12 cellular contexts compared by ENCODE assay signal in genomic region chr11:59284773-59285129, GRCh38.
DNase-seq lines count a peak whose midpoint lies in the region; ATAC-seq and TF ChIP-seq lines count a peak whose summit lies in the region.
"Had no signal": no experiment of that assay in that cellular context is flagged by ENCODE, and none has a peak within 500 bp of the region (broad histone marks: within the 10 kb centered on the region; RNA-seq: fewer than 3 reads in every experiment).

No MANE protein-coding gene starts in this region.

- peaks cover 18% of the 10 kb centered on the region for H3K4me1 Mint-ChIP-seq in CD4-positive, alpha-beta T cell (ENCODE audit: low read depth)
- peaks cover 29% of the 10 kb centered on the region for H3K4me1 Mint-ChIP-seq in memory B cell

- POLR2A ChIA-PET in CD4-positive, alpha-beta T cell (lab: Charles Lee) = no interaction called here

- 31 to 63% methylated on average over 2 to 5 of the region's 5 CpGs for WGBS in gastroesophageal sphincter (ENCODE audit: low coverage in 1 of 2), 2 donors

- peak overlapping the region; percentile 6 for H3K27ac Mint-ChIP-seq in CD4-positive, alpha-beta T cell
- peak overlapping the region; percentile 90 for H3K27ac Mint-ChIP-seq in memory B cell
- H3K27ac Mint-ChIP-seq: stimulated activated naive CD8-positive, alpha-beta T cell treated with anti-CD3 and anti-CD28 coated beads, Interleukin-15, Interleukin-2, amounts not matched to agents 100 ng/mL and 50 ng/mL, for 24 hours; T-helper 1 cell treated with Interleukin-12 subunit alpha and Interleukin-12 subunit beta and Interleukin-4 antibody, amounts not matched to agents 30 μg/mL and 1 μg/mL, for 36 hours had no signal

- H2AFZ ChIP-seq in Karpas-422 (ENCODE audit: low read length) = peak overlapping the region; percentile 83

- ATAC-seq in CD4-positive, alpha-beta T cell (ENCODE audit: poor library complexity) = peak; percentile 28
- ATAC-seq in GM21515 (IDR thresholded peaks at IDR 0.05; ENCODE audit: unreplicated experiment) (peak; percentile 12), memory B cell (ENCODE audit: low read depth) (no peak), HG03097 (IDR thresholded peaks at IDR 0.05; ENCODE audit: low FRiP score, unreplicated experiment) (no peak), gastroesophageal sphincter (no peak), HG03039 (IDR thresholded peaks at IDR 0.05; ENCODE audit: unreplicated experiment) (no peak)

- H3K36me3 ChIP-seq in Karpas-422 (ENCODE audit: insufficient read depth, low read length) = no peaks in the 10 kb centered on the region
- no peaks in the 10 kb centered on the region for H3K36me3 ChIP-seq in gastroesophageal sphincter
- H3K36me3 ChIP-seq: esophagus muscularis mucosa had no signal

- CTCF ChIA-PET in CD4-positive, alpha-beta T cell (lab: Charles Lee) = no interaction called here

- no peak for TF ChIP-seq CTCF in CD4-positive, alpha-beta T cell (IDR thresholded peaks at IDR 0.05)
- TF ChIP-seq CTCF in gastroesophageal sphincter (IDR thresholded peaks at IDR 0.05) = no peak

- H3K9me2 ChIP-seq in Karpas-422 (replicated peaks; ENCODE audit: insufficient read depth, low read length) = no peaks in the 10 kb centered on the region

- H3K4me1 ChIP-seq in Karpas-422 (ENCODE audit: low read length) (peaks cover 51% of the 10 kb centered on the region), gastroesophageal sphincter (no peaks in the 10 kb centered on the region)

- no peaks in the 10 kb centered on the region for H3K9me3 ChIP-seq in CD4-positive, alpha-beta T cell (ENCODE audit: control insufficient read depth, low read length)
- H3K9me3 ChIP-seq in Karpas-422 (ENCODE audit: low read length) = no peaks in the 10 kb centered on the region
- no peaks in the 10 kb centered on the region for H3K9me3 ChIP-seq in gastroesophageal sphincter
- H3K9me3 ChIP-seq: esophagus muscularis mucosa had no signal

- intact Hi-C loops in CD4-positive, alpha-beta T cell (cut with DNase I, micrococcal nuclease) = loop anchor here (1.0 to 10.0 kb wide), 4 partner anchors 21 to 230 kb away; no protein-coding TSS in a partner anchor

- no peaks in the 10 kb centered on the region for H3K79me2 ChIP-seq in Karpas-422 (ENCODE audit: low read length)

- H3K4me3 Mint-ChIP-seq in CD4-positive, alpha-beta T cell = no peak overlapping the region
- H3K4me3 Mint-ChIP-seq in memory B cell = peak overlapping the region; percentile 69

- no peak overlapping the region for H3K27ac ChIP-seq in CD4-positive, alpha-beta T cell (ENCODE audit: low read depth, low read length)
- peak overlapping the region; percentile 94 for H3K27ac ChIP-seq in Karpas-422 (ENCODE audit: low read length)
- H3K27ac ChIP-seq in gastroesophageal sphincter = no peak overlapping the region
- H3K27ac ChIP-seq: esophagus muscularis mucosa had no signal

- no peaks in the 10 kb centered on the region for H4K20me1 ChIP-seq in Karpas-422 (ENCODE audit: insufficient read depth, low read depth, low read length)

- peaks cover 5% of the 10 kb centered on the region for H3K27me3 Mint-ChIP-seq in CD4-positive, alpha-beta T cell
- H3K27me3 Mint-ChIP-seq in memory B cell = no peaks in the 10 kb centered on the region

- no peaks in the 10 kb centered on the region for H3K9me3 Mint-ChIP-seq in CD4-positive, alpha-beta T cell
- peaks cover 2% of the 10 kb centered on the region for H3K9me3 Mint-ChIP-seq in memory B cell
- H3K9me3 Mint-ChIP-seq: stimulated activated naive CD8-positive, alpha-beta T cell treated with anti-CD3 and anti-CD28 coated beads, Interleukin-15, Interleukin-2, amounts not matched to agents 100 ng/mL and 50 ng/mL, for 24 hours; T-helper 1 cell treated with Interleukin-12 subunit alpha and Interleukin-12 subunit beta and Interleukin-4 antibody, amounts not matched to agents 30 μg/mL and 1 μg/mL, for 36 hours had no signal

- no peaks in the 10 kb centered on the region for H3K36me3 Mint-ChIP-seq in CD4-positive, alpha-beta T cell (ENCODE audit: low read depth)
- no peaks in the 10 kb centered on the region for H3K36me3 Mint-ChIP-seq in memory B cell

- H3K27me3 ChIP-seq in CD4-positive, alpha-beta T cell (ENCODE audit: control insufficient read depth, insufficient read depth, low read length) = no peaks in the 10 kb centered on the region
- no peaks in the 10 kb centered on the region for H3K27me3 ChIP-seq in Karpas-422 (ENCODE audit: low read length)
- peaks cover 10% of the 10 kb centered on the region for H3K27me3 ChIP-seq in gastroesophageal sphincter

- peak overlapping the region; percentile 69 for H3K9ac ChIP-seq in Karpas-422 (ENCODE audit: low read length)

- H3K4me2 ChIP-seq in Karpas-422 (ENCODE audit: low read depth, low read length, poor library complexity, severe bottlenecking) = peak overlapping the region; percentile 74

- H3K4me3 ChIP-seq in Karpas-422 (ENCODE audit: low read length) (peak overlapping the region; percentile 45; the same call in 1 of the 2 replicates), gastroesophageal sphincter (no peak overlapping the region)
- H3K4me3 ChIP-seq: esophagus muscularis mucosa had no signal

- TF ChIP-seq POLR2A in gastroesophageal sphincter (IDR thresholded peaks at IDR 0.05) = no peak

- TF ChIP-seq EP300 in gastroesophageal sphincter (IDR thresholded peaks at IDR 0.05) = no peak

- DNase-seq in CD4-positive, alpha-beta T cell = no peak
- DNase-seq in Karpas-422 = no peak
- DNase-seq in memory B cell (ENCODE audit: low spot score in 2 of 2) = no peak
- no peak for DNase-seq in NCI-H187 (lab: John Stamatoyannopoulos, UW)
- DNase-seq: GOT3 had no signal

Comparison
In these comparisons a context has a peak if more than half of its experiments do, and no peak if none do; other contexts are left out.
1. ATAC-seq: peak in CD4-positive, alpha-beta T cell (single experiment) and GM21515 (single experiment); none in memory B cell (single experiment), HG03097 (single experiment), gastroesophageal sphincter (single experiment) and HG03039 (single experiment).